ENCODE assay signal across 33 cellular contexts in the genomic region with DNA sequence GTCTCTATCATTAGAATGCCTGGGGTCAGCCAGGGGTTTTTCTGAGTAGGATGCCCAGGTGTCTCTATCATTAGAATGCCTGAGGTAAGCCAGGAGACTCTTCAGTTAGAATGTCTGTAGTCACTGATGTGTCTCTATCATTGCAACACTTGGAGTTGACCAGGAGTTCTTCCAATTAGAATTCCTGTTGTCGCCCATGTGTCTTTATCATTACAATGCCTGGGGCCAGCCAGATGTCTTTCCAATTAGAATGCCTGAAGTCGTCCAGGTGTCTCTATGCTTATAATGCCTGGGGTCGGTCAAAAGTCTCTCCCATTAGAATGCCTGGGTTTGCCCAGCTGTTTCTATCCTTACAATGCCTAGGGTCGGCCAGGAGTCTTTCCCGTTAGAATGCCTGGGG.
"Had no signal": no experiment of that assay in that cellular context is flagged by ENCODE, and none has a peak within 500 bp of the region (broad histone marks: within the 10 kb centered on the region; RNA-seq: fewer than 3 reads in every experiment).

No MANE protein-coding gene starts in this region.

- H3K27me3 ChIP-seq: body of pancreas, gastrocnemius medialis, heart left ventricle had no signal

- H3K4me3 ChIP-seq: adrenal gland, body of pancreas, esophagus muscularis mucosa, gastrocnemius medialis, heart left ventricle had no signal

- H3K27me3 Mint-ChIP-seq: activated CD4-positive, alpha-beta T cell treated with anti-CD3 and anti-CD28 coated beads, Interleukin-2, amount 10 ng/mL, durations not matched to agents 7 days and 5 days; activated T-helper 17 cell treated with anti-CD3 and anti-CD28 coated beads, Interleukin-2, amount 50 U/mL, for 72 hours had no signal

- ATAC-seq: activated CD8-positive, alpha-beta T cell treated with anti-CD3 and anti-CD28 coated beads for 36 hours; activated naive CD8-positive, alpha-beta T cell treated with anti-CD3 and anti-CD28 coated beads, Interleukin-2, amount 50 U/mL, for 24 hours; activated T-cell treated with anti-CD3 and anti-CD28 coated beads, Interleukin-2, amount 50 U/mL, for 4 hours; activated T-helper 17 cell treated with anti-CD3 and anti-CD28 coated beads, Interleukin-2, amount 50 U/mL, for 72 hours; body of pancreas; effector memory CD8-positive, alpha-beta T cell; foreskin keratinocyte; gastrocnemius medialis; heart left ventricle; T-helper 17 cell had no signal

- H3K36me3 Mint-ChIP-seq: activated naive CD4-positive, alpha-beta T cell treated with anti-CD3 and anti-CD28 coated beads, Interleukin-2, amount 50 U/mL, for 24 hours; activated naive CD8-positive, alpha-beta T cell treated with anti-CD3 and anti-CD28 coated beads for 36 hours had no signal

- DNase-seq: activated CD4-positive, alpha-beta T cell treated with anti-CD3 and anti-CD28 coated beads for 4 hours; activated CD4-positive, alpha-beta T cell treated with anti-CD3 and anti-CD28 coated beads, Interleukin-2, amount 10 ng/mL, durations not matched to agents 7 days and 5 days; activated CD4-positive, alpha-beta T cell treated with anti-CD3 and anti-CD28 coated beads, Interleukin-2, amount 50 U/mL, for 48 hours; activated CD4-positive, CD25-positive, alpha-beta regulatory T cell; activated CD4-positive, CD25-positive, alpha-beta regulatory T cell treated with anti-CD3 and anti-CD28 coated beads, Interleukin-2, amount 50 U/mL, for 72 hours; activated CD8-positive, alpha-beta memory T cell treated with anti-CD3 and anti-CD28 coated beads for 24 hours; activated CD8-positive, alpha-beta T cell treated with anti-CD3 and anti-CD28 coated beads for 36 hours; activated effector memory CD4-positive, alpha-beta T cell treated with Interleukin-2 at 50 U/mL for 16 hours; activated gamma-delta T cell treated with Interleukin-2 at 50 U/mL for 16 hours; activated naive CD4-positive, alpha-beta T cell treated with anti-CD3 and anti-CD28 coated beads for 36 hours; activated naive CD8-positive, alpha-beta T cell treated with anti-CD3 and anti-CD28 coated beads for 36 hours; activated naive CD8-positive, alpha-beta T cell treated with anti-CD3 and anti-CD28 coated beads, Interleukin-2, amount 50 U/mL, for 24 hours; activated T-cell treated with anti-CD3 and anti-CD28 coated beads, Interleukin-2, amount 50 U/mL, for 4 hours; adrenal gland; amygdala; aorta; body of pancreas; central memory CD4-positive, alpha-beta T cell; cortex of kidney; dermis blood vessel endothelial cell; effector CD4-positive, alpha-beta T cell; effector memory CD8-positive, alpha-beta T cell; erythroblast; foreskin keratinocyte; gastrocnemius medialis; glutamatergic neuron; heart left ventricle; SW 1271; T-helper 1 cell; T-helper 17 cell had no signal

- H3K4me1 ChIP-seq: adrenal gland, body of pancreas, esophagus muscularis mucosa, foreskin keratinocyte had no signal

- H3K27ac Mint-ChIP-seq: activated CD4-positive, alpha-beta T cell treated with anti-CD3 and anti-CD28 coated beads, Interleukin-2, amount 10 ng/mL, durations not matched to agents 7 days and 5 days; activated CD8-positive, alpha-beta T cell treated with anti-CD3 and anti-CD28 coated beads for 36 hours; activated naive CD4-positive, alpha-beta T cell treated with anti-CD3 and anti-CD28 coated beads for 36 hours; activated naive CD4-positive, alpha-beta T cell treated with anti-CD3 and anti-CD28 coated beads, Interleukin-2, amount 50 U/mL, for 24 hours; activated naive CD8-positive, alpha-beta T cell treated with anti-CD3 and anti-CD28 coated beads for 36 hours; activated naive CD8-positive, alpha-beta T cell treated with anti-CD3 and anti-CD28 coated beads, Interleukin-2, amount 50 U/mL, for 24 hours; activated T-helper 17 cell treated with anti-CD3 and anti-CD28 coated beads, Interleukin-2, amount 50 U/mL, for 72 hours; effector memory CD8-positive, alpha-beta T cell; T-helper 17 cell had no signal

- H3K9me3 Mint-ChIP-seq: activated CD8-positive, alpha-beta T cell treated with anti-CD3 and anti-CD28 coated beads for 36 hours; activated naive CD4-positive, alpha-beta T cell treated with anti-CD3 and anti-CD28 coated beads for 36 hours; activated naive CD4-positive, alpha-beta T cell treated with anti-CD3 and anti-CD28 coated beads, Interleukin-2, amount 50 U/mL, for 24 hours; activated naive CD8-positive, alpha-beta T cell treated with anti-CD3 and anti-CD28 coated beads, Interleukin-2, amount 50 U/mL, for 24 hours; activated T-cell treated with anti-CD3 and anti-CD28 coated beads, Interleukin-2, amount 50 U/mL, for 4 hours; activated T-helper 17 cell treated with anti-CD3 and anti-CD28 coated beads, Interleukin-2, amount 50 U/mL, for 72 hours; effector memory CD8-positive, alpha-beta T cell had no signal

- H3K27ac ChIP-seq: adrenal gland, body of pancreas, esophagus muscularis mucosa, foreskin keratinocyte, gastrocnemius medialis, heart left ventricle had no signal

- H3K4me1 Mint-ChIP-seq: activated CD4-positive, alpha-beta T cell treated with anti-CD3 and anti-CD28 coated beads, Interleukin-2, amount 10 ng/mL, durations not matched to agents 7 days and 5 days; activated naive CD4-positive, alpha-beta T cell treated with anti-CD3 and anti-CD28 coated beads, Interleukin-2, amount 50 U/mL, for 24 hours; activated naive CD8-positive, alpha-beta T cell treated with anti-CD3 and anti-CD28 coated beads for 36 hours; activated naive CD8-positive, alpha-beta T cell treated with anti-CD3 and anti-CD28 coated beads, Interleukin-2, amount 50 U/mL, for 24 hours; activated T-helper 17 cell treated with anti-CD3 and anti-CD28 coated beads, Interleukin-2, amount 50 U/mL, for 72 hours had no signal

- H3K4me3 Mint-ChIP-seq: activated CD4-positive, alpha-beta T cell treated with anti-CD3 and anti-CD28 coated beads, Interleukin-2, amount 10 ng/mL, durations not matched to agents 7 days and 5 days; activated CD8-positive, alpha-beta T cell treated with anti-CD3 and anti-CD28 coated beads for 36 hours; activated naive CD4-positive, alpha-beta T cell treated with anti-CD3 and anti-CD28 coated beads for 36 hours; activated naive CD4-positive, alpha-beta T cell treated with anti-CD3 and anti-CD28 coated beads, Interleukin-2, amount 50 U/mL, for 24 hours; activated naive CD8-positive, alpha-beta T cell treated with anti-CD3 and anti-CD28 coated beads for 36 hours; activated naive CD8-positive, alpha-beta T cell treated with anti-CD3 and anti-CD28 coated beads, Interleukin-2, amount 50 U/mL, for 24 hours; activated T-cell treated with anti-CD3 and anti-CD28 coated beads, Interleukin-2, amount 50 U/mL, for 4 hours; activated T-helper 17 cell treated with anti-CD3 and anti-CD28 coated beads, Interleukin-2, amount 50 U/mL, for 72 hours; effector memory CD8-positive, alpha-beta T cell; T-helper 17 cell had no signal

- H3K36me3 ChIP-seq: adrenal gland, esophagus muscularis mucosa, gastrocnemius medialis, heart left ventricle had no signal
